1 cellular context compared by ENCODE assay signal in genomic region chr16:4701791-4702465, GRCh38.
TF ChIP-seq lines count a peak whose summit lies in the region.

No MANE protein-coding gene starts in this region.

TF ChIP-seq in GM12878, 131 proteins besides CTCF, POLR2A, EP300 and RAD21:
- TF ChIP-seq RELA (IDR thresholded peaks at IDR 0.05; ENCODE audit: borderline replicate concordance, partially characterized antibody) (no peak), IRF5 (IDR thresholded peaks at IDR 0.05; ENCODE audit: borderline replicate concordance) (no peak), GATAD2B (conservative IDR thresholded peaks at IDR 0.05; ENCODE audit: low read depth) (no peak), RELB (IDR thresholded peaks at IDR 0.05; ENCODE audit: low read depth) (no peak), JUNB (IDR thresholded peaks at IDR 0.05) (no peak), ATF7 (IDR thresholded peaks at IDR 0.05; ENCODE audit: low read depth) (no peak), HDAC2 (IDR thresholded peaks at IDR 0.05) (no peak), SIN3A (IDR thresholded peaks at IDR 0.05; ENCODE audit: low read depth, low read length) (no peak), ATF2 (IDR thresholded peaks at IDR 0.05; ENCODE audit: low read length) (no peak), JUND (IDR thresholded peaks at IDR 0.05; ENCODE audit: low read depth, low read length) (no peak), MTA3 (IDR thresholded peaks at IDR 0.05; ENCODE audit: borderline replicate concordance, low read length) (no peak), KLF5 (IDR thresholded peaks at IDR 0.05; ENCODE audit: partially characterized antibody) (no peak), NR2F1 (conservative IDR thresholded peaks at IDR 0.05) (no peak), MLLT1 (IDR thresholded peaks at IDR 0.05) (no peak), SKIL (IDR thresholded peaks at IDR 0.05; ENCODE audit: low read depth, poor library complexity, severe bottlenecking) (no peak), HDGF (IDR thresholded peaks at IDR 0.05) (no peak), RFX5 (IDR thresholded peaks at IDR 0.05; ENCODE audit: low read depth, low read length) (no peak), CBX3 (IDR thresholded peaks at IDR 0.05; ENCODE audit: borderline replicate concordance, low read depth) (no peak), CUX1 (IDR thresholded peaks at IDR 0.05; ENCODE audit: insufficient replicate concordance, low read depth, low read length) (no peak), FOXK2 (IDR thresholded peaks at IDR 0.05) (no peak)
TF ChIP-seq in GM12878: peak in this region for 0.
